In genomic region chr3:177084616-177085015, GRCh38 we compare ENCODE assay signal across 19 cellular contexts.
"Had no signal": no experiment of that assay in that cellular context is flagged by ENCODE, and none has a peak within 500 bp of the region (broad histone marks: within the 10 kb centered on the region; RNA-seq: fewer than 3 reads in every experiment).

No MANE protein-coding gene starts in this region.

- DNase-seq: activated CD4-positive, alpha-beta memory T cell treated with anti-CD3 and anti-CD28 coated beads for 36 hours; activated T-cell treated with anti-CD3 and anti-CD28 coated beads for 4 hours; amygdala; body of pancreas; caudate nucleus; heart right ventricle; immature natural killer cell; mesendoderm; naive thymus-derived CD4-positive, alpha-beta T cell; right lobe of liver; small intestine; stimulated activated CD4-positive, alpha-beta T cell treated with anti-CD3 and anti-CD28 coated beads, Interleukin-4, amount 100 ng/mL, for 24 hours; T-helper 1 cell; T1000; upper lobe of right lung had no signal

- H3K9me3 ChIP-seq: body of pancreas, gastroesophageal sphincter, heart right ventricle, right lobe of liver, thoracic aorta, upper lobe of right lung had no signal

- FAIRE-seq: small intestine had no signal

- H3K27me3 ChIP-seq: body of pancreas, gastroesophageal sphincter, heart right ventricle, right lobe of liver, upper lobe of right lung had no signal

- H3K4me3 ChIP-seq: body of pancreas, gastroesophageal sphincter, heart right ventricle, right lobe of liver, thoracic aorta, upper lobe of right lung had no signal

- ATAC-seq: body of pancreas; gastroesophageal sphincter; heart right ventricle; naive thymus-derived CD4-positive, alpha-beta T cell; right lobe of liver; stimulated activated effector memory CD8-positive, alpha-beta T cell treated with anti-CD3 and anti-CD28 coated beads, Interleukin-12 subunit alpha, Interleukin-12 subunit beta, amount 100 ng/mL, for 72 hours; upper lobe of right lung had no signal

- H2AFZ ChIP-seq: parathyroid adenoma had no signal

- H3K4me1 ChIP-seq: body of pancreas, parathyroid adenoma had no signal

- H3K36me3 ChIP-seq: gastroesophageal sphincter, heart right ventricle, right lobe of liver, thoracic aorta, upper lobe of right lung had no signal

- H3K9ac ChIP-seq: parathyroid adenoma had no signal

- H3K27ac ChIP-seq: body of pancreas, gastroesophageal sphincter, heart right ventricle, parathyroid adenoma, right lobe of liver, thoracic aorta, upper lobe of right lung had no signal
